ENCODE assay signal across 25 cellular contexts in genomic region chr14:28298156-28298555, GRCh38.
"Had no signal": no experiment of that assay in that cellular context is flagged by ENCODE, and none has a peak within 500 bp of the region (broad histone marks: within the 10 kb centered on the region; RNA-seq: fewer than 3 reads in every experiment).

No MANE protein-coding gene starts in this region.

- H3K27ac ChIP-seq: adrenal gland, epithelial cell of prostate, gastroesophageal sphincter, heart left ventricle, ovary, psoas muscle, upper lobe of right lung, VCaP had no signal

- H3K9me3 ChIP-seq: adrenal gland, ovary, psoas muscle, upper lobe of right lung had no signal

- FAIRE-seq: small intestine had no signal

- H3K36me3 ChIP-seq: adrenal gland, gastroesophageal sphincter, heart left ventricle, ovary, upper lobe of right lung had no signal

- H3K4me3 ChIP-seq: adrenal gland, gastroesophageal sphincter, heart left ventricle, ovary, psoas muscle, upper lobe of right lung had no signal

- H3K4me1 ChIP-seq: adrenal gland, gastroesophageal sphincter, heart left ventricle, psoas muscle, upper lobe of right lung had no signal

- H3K27me3 ChIP-seq: adrenal gland, gastroesophageal sphincter, heart left ventricle, ovary, upper lobe of right lung had no signal

- DNase-seq: activated CD4-positive, alpha-beta T cell treated with anti-CD3 and anti-CD28 coated beads, Interleukin-2, amount 50 U/mL, for 1 hour; activated CD4-positive, CD25-positive, alpha-beta regulatory T cell treated with anti-CD3 and anti-CD28 coated beads, Interleukin-2, amount 50 U/mL, for 72 hours; activated CD8-positive, alpha-beta memory T cell treated with anti-CD3 and anti-CD28 coated beads for 24 hours; activated CD8-positive, alpha-beta memory T cell treated with anti-CD3 and anti-CD28 coated beads, Interleukin-2, amount 50 U/mL, for 48 hours; activated effector memory CD4-positive, alpha-beta T cell treated with anti-CD3 and anti-CD28 coated beads, Interleukin-2, amount 50 U/mL, for 16 hours; activated T-cell treated with anti-CD3 and anti-CD28 coated beads, Interleukin-2, amount 50 U/mL, for 72 hours; dermis blood vessel endothelial cell; endodermal cell; heart left ventricle; left cardiac atrium; mesenchymal stem cell; naive thymus-derived CD8-positive, alpha-beta T cell; ovary; psoas muscle; right cardiac atrium; small intestine; stimulated activated CD4-positive, alpha-beta T cell treated with anti-CD3 and anti-CD28 coated beads, Interleukin-15, amount 100 ng/mL, for 24 hours; stimulated activated CD4-positive, alpha-beta T cell treated with anti-CD3 and anti-CD28 coated beads, Interleukin-4, amount 100 ng/mL, for 1 hour; SW 1271; T-helper 2 cell; upper lobe of right lung had no signal
